Comparison of ENCODE assay signal across 40 cellular contexts in genomic region chrX:49784747-49785280, GRCh38. TPM values are rescaled to one million over a fixed set of nuclear protein-coding genes. Genes with fewer than 3 reads are reported as not detected.
"Had no signal": no experiment of that assay in that cellular context is flagged by ENCODE, and none has a peak within 500 bp of the region (broad histone marks: within the 10 kb centered on the region; RNA-seq: fewer than 3 reads in every experiment).

No MANE protein-coding gene starts in this region.

- DNase-seq: Karpas-422, Kasumi-1, MG63, MM.1S, MV-4-11, NCI-H1048, NCI-H1092, NCI-H1092 treated with DMSO at 0.1 percent for 48 hours, NCI-H1105, NCI-H1105 treated with DMSO at 0.1 percent for 48 hours, NCI-H1417, NCI-H1417 treated with DMSO at 0.1 percent for 48 hours, NCI-H1436, NCI-H1436 treated with DMSO at 0.1 percent for 48 hours, NCI-H146, NCI-H1694, NCI-H1694 treated with DMSO at 0.1 percent for 48 hours, NCI-H187, NCI-H187 treated with DMSO at 0.1 percent for 48 hours, NCI-H1930, NCI-H2029, NCI-H2029 treated with DMSO at 0.1 percent for 48 hours, NCI-H2081, NCI-H2081 treated with DMSO at 0.1 percent for 48 hours, NCI-H2107, NCI-H2171, NCI-H2171 treated with DMSO at 0.1 percent for 48 hours, NCI-H2227 treated with DMSO at 0.1 percent for 48 hours, NCI-H226, NCI-H345, NCI-H446, NCI-H446 treated with DMSO at 0.1 percent for 48 hours, NCI-H510A, NCI-H510A treated with DMSO at 0.1 percent for 48 hours, NCI-H524, NCI-H524 treated with DMSO at 0.1 percent for 48 hours had no signal

- H3K36me3 ChIP-seq: MG63 had no signal

- H3K9me3 ChIP-seq: MG63 had no signal

- H3K27me3 ChIP-seq: MG63 had no signal

- H3K4me3 ChIP-seq: MG63 had no signal

RNA-seq across cellular contexts. Expression of gene PAGE4, which starts 44.3 kb away (rescaled TPM):
- total RNA-seq: LHCN-M2, M059J, MCF 10A, NCI-H460 had no signal
